ENCODE assay signal across 1 cellular context in genomic region chr7:110371709-110372108, GRCh38.
TF ChIP-seq lines count a peak whose summit lies in the region.

No MANE protein-coding gene starts in this region.

TF ChIP-seq in IMR-90, 13 proteins besides CTCF, POLR2A, EP300 and RAD21 (continued from another document):
- no peak for TF ChIP-seq RFX5 (IDR thresholded peaks at IDR 0.05; ENCODE audit: low read depth, low read length)
- TF ChIP-seq BHLHE40 (IDR thresholded peaks at IDR 0.05; ENCODE audit: low read depth, low read length): no peak
- TF ChIP-seq FOS (IDR thresholded peaks at IDR 0.05; ENCODE audit: low read depth, low read length): no peak
